ENCODE assay signal across 1 cellular context in the genomic region with DNA sequence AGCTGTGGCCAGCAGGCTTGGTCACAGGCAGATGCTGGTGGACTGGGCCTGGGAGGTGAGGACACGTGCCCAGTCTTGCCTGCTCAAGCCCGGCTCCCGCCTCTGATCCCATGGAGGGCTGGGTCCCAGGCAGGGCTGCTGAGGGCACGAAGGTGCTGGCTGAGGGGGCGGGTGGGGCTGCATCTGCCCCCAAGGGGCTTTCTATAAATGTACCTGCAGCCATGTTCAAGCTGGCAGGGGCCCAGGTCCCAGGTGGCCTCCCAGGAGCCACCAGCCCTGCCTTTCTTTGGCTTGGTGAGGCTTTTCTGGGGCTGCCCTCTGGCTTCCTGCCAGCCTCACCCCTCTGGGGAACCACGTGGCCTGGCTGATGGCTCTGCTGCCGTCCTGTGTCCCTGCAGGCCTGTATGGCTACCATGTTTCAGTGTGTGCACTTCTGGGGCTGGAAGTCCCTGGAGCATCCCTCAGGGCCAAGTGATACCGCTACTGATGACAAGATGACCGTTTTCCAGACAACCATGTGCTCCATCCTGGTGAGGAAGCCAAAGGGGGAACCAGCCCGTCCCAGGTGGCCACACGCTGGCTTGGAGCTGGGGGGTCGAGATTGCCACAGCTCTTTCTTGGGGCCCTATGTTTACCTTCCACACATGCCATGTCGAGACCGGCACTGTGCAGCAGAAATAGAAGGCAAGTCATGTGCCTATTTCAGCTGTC.
TF ChIP-seq lines count a peak whose summit lies in the region.

No MANE protein-coding gene starts in this region.

TF ChIP-seq in K562, 482 proteins besides CTCF, POLR2A, EP300 and RAD21:
- peak; percentile 40 for TF ChIP-seq POLR2G (IDR thresholded peaks at IDR 0.05; ENCODE audit: low read depth, low read length)
- no peak for TF ChIP-seq LARP7 (IDR thresholded peaks at IDR 0.05)
- peak; percentile 28; the same call in 1 of the 2 replicates for TF ChIP-seq NFIC (IDR thresholded peaks at IDR 0.05)
